Comparison of ENCODE assay signal across 14 cellular contexts in the genomic region with DNA sequence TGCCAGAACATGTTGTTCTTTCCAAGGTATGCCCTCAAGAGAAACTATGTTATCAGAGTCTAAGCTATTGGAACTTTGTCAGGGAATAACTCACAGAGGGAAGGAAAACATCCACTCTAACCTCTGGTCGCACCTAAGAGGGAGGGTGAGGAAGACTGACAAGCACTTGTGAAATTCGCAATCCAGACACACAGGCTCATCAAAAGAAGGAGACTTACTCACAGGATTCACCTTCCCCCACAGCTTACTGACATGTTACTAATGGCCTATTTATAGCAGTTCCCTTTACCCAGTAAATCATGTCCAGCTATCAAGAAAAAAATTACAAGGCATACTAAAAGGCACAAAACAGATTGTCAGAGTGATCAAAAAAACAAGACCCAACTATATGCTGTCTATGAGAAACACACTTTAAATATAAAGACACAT. TPM values are rescaled to one million over a fixed set of nuclear protein-coding genes. Genes with fewer than 3 reads are reported as not detected.
DNase-seq lines count a peak whose midpoint lies in the region; ATAC-seq and TF ChIP-seq lines count a peak whose summit lies in the region.
"Had no signal": no experiment of that assay in that cellular context is flagged by ENCODE, and none has a peak within 500 bp of the region (broad histone marks: within the 10 kb centered on the region; RNA-seq: fewer than 3 reads in every experiment).

No MANE protein-coding gene starts in this region.

- in situ Hi-C loops in KBM-7 (cut with MboI; ENCODE audit: low pct_unique_long_range_greater_than_20kb, low sequenced_read_pairs), result no loop called here

- H3K4me3 ChIP-seq in smooth muscle cell, result no peak overlapping the region
- H3K4me3 ChIP-seq: mucosa of descending colon had no signal

- H3K36me3 ChIP-seq in smooth muscle cell (ENCODE audit: low read depth), result no peaks in the 10 kb centered on the region

- H3K9me3 ChIP-seq in smooth muscle cell (replicated peaks; ENCODE audit: low read depth), result no peaks in the 10 kb centered on the region
- H3K9me3 ChIP-seq: mucosa of descending colon had no signal

- DNase-seq in HT1080 (ENCODE audit: low read depth), result peak; percentile 82
- peak; percentile 82 for DNase-seq in amniotic epithelial cell (ENCODE audit: low read depth)
- DNase-seq in glomerular visceral epithelial cell (ENCODE audit: extremely low spot score), result peak; percentile 15
- no peak for DNase-seq in smooth muscle cell (lab: John Stamatoyannopoulos, UW; ENCODE audit: unreplicated experiment)
- DNase-seq in CD1c-positive myeloid dendritic cell (ENCODE audit: extremely low spot score), result no peak
- DNase-seq in KBM-7, result no peak
- DNase-seq: activated CD4-positive, alpha-beta T cell treated with anti-CD3 and anti-CD28 coated beads for 4 hours; activated T-cell treated with anti-CD3 and anti-CD28 coated beads, Interleukin-2, amount 50 U/mL, for 48 hours; CD8-positive, alpha-beta T cell; Kasumi-1; mucosa of descending colon; stimulated activated CD4-positive, alpha-beta T cell treated with anti-CD3 and anti-CD28 coated beads, Interleukin-4, amount 100 ng/mL, for 4 hours had no signal

- H4K20me1 ChIP-seq in smooth muscle cell (ENCODE audit: low read depth), result no peaks in the 10 kb centered on the region

- H3K4me2 ChIP-seq in smooth muscle cell, result peak overlapping the region; percentile 37

- H3K27ac ChIP-seq in smooth muscle cell (ENCODE audit: low read depth), result peak overlapping the region; percentile 91

- no peaks in the 10 kb centered on the region for H3K79me2 ChIP-seq in smooth muscle cell (ENCODE audit: low read depth)

- TF ChIP-seq CTCF in smooth muscle cell (IDR thresholded peaks at IDR 0.05; ENCODE audit: borderline replicate concordance, insufficient read depth, poor library complexity, severe bottlenecking), result no peak

- no peak for ATAC-seq in GM19328 (IDR thresholded peaks at IDR 0.05; ENCODE audit: unreplicated experiment)
- ATAC-seq: CD8-positive, alpha-beta T cell; mucosa of descending colon; Panc1 had no signal

- H3K27me3 ChIP-seq in smooth muscle cell (ENCODE audit: low read depth), result no peaks in the 10 kb centered on the region

- 39% methylated on average over 2 of the region's 2 CpGs for WGBS in smooth muscle cell (ENCODE audit: low lambda C conversion rate)

- peak overlapping the region; percentile 69 for H3K9ac ChIP-seq in smooth muscle cell (ENCODE audit: low read depth)

- H3F3A ChIP-seq in smooth muscle cell (ENCODE audit: low read depth), result no peaks in the 10 kb centered on the region

- peak overlapping the region; percentile 21 for H2AFZ ChIP-seq in smooth muscle cell (ENCODE audit: low read depth)

- no peaks in the 10 kb centered on the region for H3K4me1 ChIP-seq in smooth muscle cell (ENCODE audit: low read depth)

RNA-seq across cellular contexts. Expression of gene WDR64, which starts 36.9 kb away (rescaled TPM):
- not detected in 2 replicates for total RNA-seq in HT1080 (2014; rRNA removed; shearing (Covaris generic))
- not detected in 2 replicates for polyA plus RNA-seq in HT1080 (2015; cell fraction: cytosol; rRNA removed)
- not detected in 2 replicates for polyA plus RNA-seq in HT1080 (2015; cell fraction: nucleus; rRNA removed)
- total RNA-seq in smooth muscle cell, result not detected in 2 replicates
- 0.44 TPM in 1 of 2 replicates, not detected in the other for polyA plus RNA-seq in smooth muscle cell

RNA-seq across cellular contexts. Expression of gene CHML, which starts 48.8 kb away (rescaled TPM):
- total RNA-seq in HT1080 (2014; rRNA removed; shearing (Covaris generic)), result 36.4 and 44.5 TPM in 2 replicates
- polyA plus RNA-seq in HT1080 (2015; cell fraction: cytosol; rRNA removed), result 17.8 and 27.1 TPM in 2 replicates
- 22.6 and 27.3 TPM in 2 replicates for polyA plus RNA-seq in HT1080 (2015; cell fraction: nucleus; rRNA removed)
- 11.3 and 11.5 TPM in 2 replicates for total RNA-seq in smooth muscle cell
- polyA plus RNA-seq in smooth muscle cell, result 2.3 and 3.9 TPM in 2 replicates

RNA-seq across cellular contexts. Expression of gene OPN3, which starts 48.8 kb away (rescaled TPM):
- total RNA-seq in HT1080 (2014; rRNA removed; shearing (Covaris generic)), result 3.5 and 5.3 TPM in 2 replicates
- polyA plus RNA-seq in HT1080 (2015; cell fraction: cytosol; rRNA removed), result 3.8 and 4.8 TPM in 2 replicates
- polyA plus RNA-seq in HT1080 (2015; cell fraction: nucleus; rRNA removed), result 1.2 and 3.3 TPM in 2 replicates
- total RNA-seq in smooth muscle cell, result 28.6 and 33.0 TPM in 2 replicates
- 24.8 and 29.9 TPM in 2 replicates for polyA plus RNA-seq in smooth muscle cell

Comparison
In these comparisons a context has a peak if more than half of its experiments do, and no peak if none do; other contexts are left out.
1. DNase-seq: peak in HT1080 (single experiment), amniotic epithelial cell (single experiment) and glomerular visceral epithelial cell (single experiment); none in smooth muscle cell (single experiment), CD1c-positive myeloid dendritic cell (single experiment) and KBM-7 (single experiment).